14 cellular contexts compared by ENCODE assay signal in the genomic region with DNA sequence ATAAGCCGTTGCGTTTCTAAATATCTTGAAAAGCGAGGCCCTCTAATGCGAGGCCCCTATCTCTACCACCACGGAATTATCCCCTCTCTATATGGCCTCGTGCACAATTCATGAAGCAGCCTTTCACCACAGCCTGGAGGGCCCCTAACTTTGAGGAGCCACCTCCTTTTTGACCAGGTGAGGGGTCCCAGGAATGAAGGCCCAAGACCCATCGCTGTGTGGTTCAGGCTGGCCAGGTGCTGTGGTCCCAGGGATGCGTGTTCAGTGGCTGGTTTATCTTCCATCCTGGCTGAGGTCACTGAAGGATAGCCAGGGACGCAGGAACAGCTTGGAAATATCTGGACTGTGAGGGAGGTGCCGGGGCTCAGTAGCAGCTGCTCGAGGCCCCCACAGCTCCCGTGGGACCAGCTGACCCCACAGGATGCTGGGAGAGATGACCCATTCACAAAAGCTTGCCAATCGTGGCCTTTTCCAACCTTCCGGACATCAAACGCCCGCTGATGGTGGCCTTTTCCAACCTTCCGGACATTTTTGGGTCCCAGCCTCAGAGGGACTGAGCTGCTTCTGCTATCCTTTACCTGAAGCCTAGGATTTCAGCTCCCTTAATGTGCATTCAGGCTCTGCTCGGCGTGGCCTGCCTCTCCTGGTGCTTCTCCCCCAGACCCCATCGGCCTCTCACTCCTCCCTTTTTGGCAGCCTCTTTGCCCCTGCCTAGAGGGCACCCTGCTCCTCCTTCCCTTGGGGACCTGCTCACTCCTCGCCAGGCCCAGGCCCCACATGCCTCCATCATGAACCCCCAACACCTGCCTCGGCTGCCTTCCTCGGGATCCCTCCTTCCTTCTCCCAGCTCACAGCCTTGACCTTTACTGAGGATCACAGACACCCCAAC.
"Had no signal": no experiment of that assay in that cellular context is flagged by ENCODE, and none has a peak within 500 bp of the region (broad histone marks: within the 10 kb centered on the region; RNA-seq: fewer than 3 reads in every experiment).

No MANE protein-coding gene starts in this region.

- H3K4me1 Mint-ChIP-seq: activated naive CD4-positive, alpha-beta T cell treated with anti-CD3 and anti-CD28 coated beads, Interleukin-2, amount 50 U/mL, for 24 hours had no signal

- H3K9me3 Mint-ChIP-seq: activated naive CD4-positive, alpha-beta T cell treated with anti-CD3 and anti-CD28 coated beads, Interleukin-2, amount 50 U/mL, for 24 hours had no signal

- H3K27ac Mint-ChIP-seq: activated naive CD4-positive, alpha-beta T cell treated with anti-CD3 and anti-CD28 coated beads, Interleukin-2, amount 50 U/mL, for 24 hours had no signal

- H3K9me3 ChIP-seq: prostate gland, right lobe of liver, stomach, thoracic aorta had no signal

- H3K36me3 ChIP-seq: prostate gland, right lobe of liver, stomach, thoracic aorta had no signal

- H3K27me3 Mint-ChIP-seq: activated naive CD4-positive, alpha-beta T cell treated with anti-CD3 and anti-CD28 coated beads, Interleukin-2, amount 50 U/mL, for 24 hours; brain had no signal

- H3K36me3 Mint-ChIP-seq: activated naive CD4-positive, alpha-beta T cell treated with anti-CD3 and anti-CD28 coated beads, Interleukin-2, amount 50 U/mL, for 24 hours had no signal

- H3K27me3 ChIP-seq: right lobe of liver, stomach had no signal

- H3K4me3 ChIP-seq: prostate gland, right lobe of liver, stomach, thoracic aorta had no signal

- H3K4me1 ChIP-seq: prostate gland, right lobe of liver had no signal

- H3K27ac ChIP-seq: prostate gland, right lobe of liver, stomach, thoracic aorta had no signal

- ATAC-seq: right lobe of liver had no signal

- DNase-seq: activated CD4-positive, alpha-beta T cell treated with anti-CD3 and anti-CD28 coated beads, Interleukin-2, amount 50 U/mL, for 1 hour; activated effector memory CD4-positive, alpha-beta T cell treated with Interleukin-2 at 50 U/mL for 16 hours; activated T-cell treated with anti-CD3 and anti-CD28 coated beads, Interleukin-2, amount 50 U/mL, for 1 hour; amniotic stem cell; erythroblast; nucleus accumbens; right lobe of liver; stimulated activated CD4-positive, alpha-beta T cell treated with anti-CD3 and anti-CD28 coated beads, Interleukin-4, amount 100 ng/mL, for 1 hour; stimulated activated CD8-positive, alpha-beta memory T cell treated with anti-CD3 and anti-CD28 coated beads, Interleukin-4, amount 100 ng/mL, for 48 hours; stomach had no signal

- H3K4me3 Mint-ChIP-seq: activated naive CD4-positive, alpha-beta T cell treated with anti-CD3 and anti-CD28 coated beads, Interleukin-2, amount 50 U/mL, for 24 hours; brain had no signal
